Comparison of ENCODE assay signal across 22 cellular contexts in the genomic region with DNA sequence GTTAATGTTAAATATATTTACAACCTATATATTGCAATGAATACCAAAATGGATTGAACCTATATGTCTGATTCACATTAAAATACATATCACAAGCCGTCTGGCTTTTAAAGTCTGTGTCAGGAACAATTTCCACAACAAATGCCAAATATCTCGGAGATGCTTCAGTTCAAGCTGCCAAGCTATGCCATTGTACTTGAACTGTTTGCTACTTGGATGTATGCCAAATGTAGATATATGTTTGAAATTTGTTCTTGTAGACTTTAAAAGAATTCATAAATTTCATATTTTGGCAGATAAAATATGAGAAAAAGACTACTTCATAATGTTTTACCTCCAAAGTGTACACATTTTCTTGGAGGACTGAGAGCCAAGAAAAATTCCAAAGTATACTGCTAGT.
"Had no signal": no experiment of that assay in that cellular context is flagged by ENCODE, and none has a peak within 500 bp of the region (broad histone marks: within the 10 kb centered on the region; RNA-seq: fewer than 3 reads in every experiment).

No MANE protein-coding gene starts in this region.

- H3K27me3 ChIP-seq: colonic mucosa, foreskin keratinocyte, testis had no signal

- H3K27ac ChIP-seq: colonic mucosa, foreskin keratinocyte, left ventricle myocardium inferior, lower lobe of right lung, parathyroid adenoma, psoas muscle, testis had no signal

- DNase-seq: colonic mucosa; effector CD4-positive, alpha-beta T cell; endodermal cell; foreskin keratinocyte; kidney; left cardiac atrium; left ventricle myocardium inferior; lower lobe of right lung; mesenchymal stem cell; midbrain; naive B cell; nephron progenitor cell; psoas muscle; retina; stimulated activated CD4-positive, alpha-beta T cell treated with anti-CD3 and anti-CD28 coated beads, Interleukin-2, amount 100 ng/mL, for 24 hours; stimulated activated CD4-positive, alpha-beta T cell treated with anti-CD3 and anti-CD28 coated beads, Interleukin-4, amount 100 ng/mL, for 4 hours; stimulated activated naive B cell treated with anti-CD40 and anti-IgM and Interleukin-4, amounts not matched to agents 10 μg/mL and 1 μg/mL and 100 μg/mL, for 72 hours; stimulated activated naive CD8-positive, alpha-beta T cell treated with anti-CD3 and anti-CD28 coated beads, Interleukin-15, amount 100 ng/mL, for 72 hours; testis; trophoblast cell had no signal

- H2AFZ ChIP-seq: parathyroid adenoma had no signal

- H3K4me3 ChIP-seq: colonic mucosa, left ventricle myocardium inferior, lower lobe of right lung, psoas muscle, testis had no signal

- H3K79me2 ChIP-seq: parathyroid adenoma had no signal

- ATAC-seq: foreskin keratinocyte; left cardiac atrium; lower lobe of right lung; psoas muscle; sciatic nerve; stimulated activated naive B cell treated with anti-CD40 and anti-IgM and Interleukin-4, amounts not matched to agents 10 μg/mL and 1 μg/mL and 100 μg/mL, for 72 hours; stimulated activated naive CD8-positive, alpha-beta T cell treated with anti-CD3 and anti-CD28 coated beads, Interleukin-15, amount 100 ng/mL, for 72 hours had no signal

- H3K4me1 ChIP-seq: colonic mucosa, foreskin keratinocyte, lower lobe of right lung, testis had no signal

- H3K9ac ChIP-seq: parathyroid adenoma had no signal

- H3K9me3 ChIP-seq: colonic mucosa, left ventricle myocardium inferior, lower lobe of right lung, psoas muscle, testis had no signal

- H3K36me3 ChIP-seq: colonic mucosa had no signal
